Comparison of ENCODE assay signal across 8 cellular contexts in genomic region chr6:71289039-71289801, GRCh38.
A peak's percentile ranks its signal among the peaks of the same experiment; 100 is the strongest.
DNase-seq lines count a peak whose midpoint lies in the region; ATAC-seq, FAIRE-seq and TF ChIP-seq lines count a peak whose summit lies in the region.

No MANE protein-coding gene starts in this region.

- in situ Hi-C loops in T47D (cut with HindIII; ENCODE audit: low pct_unique_long_range_greater_than_20kb, low sequenced_read_pairs) = no loop called here

- TF ChIP-seq CTCF in C4-2B (conservative IDR thresholded peaks at IDR 0.05) (no peak), D721Med (IDR thresholded peaks at IDR 0.05; ENCODE audit: insufficient read depth, missing control alignments) (no peak)

- peak; percentile 43 for ATAC-seq in GM19035 (IDR thresholded peaks at IDR 0.05; ENCODE audit: unreplicated experiment)
- peak; percentile 31 for ATAC-seq in HG03175 (IDR thresholded peaks at IDR 0.05; ENCODE audit: unreplicated experiment)

- DNase-seq in RPMI8226 (peak; percentile 66), T47D (ENCODE audit: low read depth in 1 of 2, low spot score in 1 of 2) (peak; percentile 13 to 21), iris pigment epithelial cell (ENCODE audit: low read depth) (peak; percentile 39), D721Med (ENCODE audit: insufficient read length, low spot score) (no peak)
- DNase-seq in stimulated activated CD4-positive, alpha-beta T cell treated with anti-CD3 and anti-CD28 coated beads, Interleukin-4, amount 100 ng/mL, for 1 hour = peak; percentile 11

- no peak for FAIRE-seq in D721Med (lab: Jason Lieb, UNC)

- H3K27ac ChIP-seq in C4-2B = peak overlapping the region; percentile 98
